ENCODE assay signal across 1 cellular context in the genomic region with DNA sequence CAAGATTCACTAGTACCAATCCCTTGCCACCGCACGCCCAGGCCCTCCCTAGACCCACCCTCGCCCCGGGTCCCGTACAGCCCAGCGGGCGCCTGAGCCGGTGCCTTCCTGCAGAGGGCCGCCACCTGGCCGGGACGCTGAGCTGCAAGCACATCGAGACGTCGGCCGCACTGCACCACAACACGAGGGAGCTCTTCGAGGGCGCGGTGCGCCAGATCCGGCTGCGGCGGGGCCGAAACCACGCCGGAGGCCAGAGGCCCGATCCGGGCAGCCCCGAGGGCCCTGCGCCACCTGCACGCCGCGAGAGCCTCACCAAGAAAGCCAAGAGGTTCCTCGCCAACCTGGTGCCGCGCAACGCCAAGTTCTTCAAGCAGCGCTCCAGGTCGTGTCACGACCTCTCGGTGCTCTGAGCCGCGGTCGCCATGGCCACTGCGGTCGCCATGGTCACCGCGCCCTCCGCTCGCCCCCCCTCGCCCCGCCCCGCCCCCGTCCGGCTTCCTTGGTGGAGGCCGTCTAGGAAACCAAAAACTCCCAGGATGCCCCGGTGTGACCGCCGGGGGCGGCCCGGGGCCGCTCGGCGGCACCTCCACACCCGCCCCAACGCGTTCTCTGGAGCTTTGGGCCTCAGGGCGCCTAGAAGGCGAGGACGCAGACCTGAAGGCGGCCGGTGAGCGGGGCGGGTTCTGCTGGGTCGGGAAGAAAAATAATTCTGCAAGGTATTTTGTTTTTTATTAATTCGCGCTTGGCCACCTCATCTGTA.
A peak's percentile ranks its signal among the peaks of the same experiment; 100 is the strongest.
TF ChIP-seq lines count a peak whose summit lies in the region.

No MANE protein-coding gene starts in this region.

TF ChIP-seq in WTC11, 78 proteins besides CTCF, POLR2A, EP300 and RAD21 (continued from another document):
- TF ChIP-seq STAT6 (CRISPR knock-in tag; conservative IDR thresholded peaks at IDR 0.05; ENCODE audit: low read depth) (no peak), PRRX2 (CRISPR knock-in tag; IDR thresholded peaks at IDR 0.05) (no peak), TEAD1 (CRISPR knock-in tag; IDR thresholded peaks at IDR 0.05) (peak; percentile 87), E2F4 (CRISPR knock-in tag; IDR thresholded peaks at IDR 0.05; ENCODE audit: borderline replicate concordance, low read depth) (peak; percentile 90), ZNF396 (CRISPR knock-in tag; IDR thresholded peaks at IDR 0.05; ENCODE audit: borderline replicate concordance) (no peak), PREB (CRISPR knock-in tag; IDR thresholded peaks at IDR 0.05; ENCODE audit: borderline replicate concordance) (0 out of 2 replicates have a peak, but pooled peaks have one; percentile 60), TEAD4 (CRISPR knock-in tag; IDR thresholded peaks at IDR 0.05) (no peak), RELA (CRISPR knock-in tag; IDR thresholded peaks at IDR 0.05; ENCODE audit: borderline replicate concordance) (peak; percentile 89; the same call in 1 of the 2 replicates), ESRRA (CRISPR knock-in tag; IDR thresholded peaks at IDR 0.05; ENCODE audit: borderline replicate concordance) (peak; percentile 92; the same call in 1 of the 2 replicates), USF1 (CRISPR knock-in tag; IDR thresholded peaks at IDR 0.05) (peak; percentile 74)
- TF ChIP-seq, protein P1, sequence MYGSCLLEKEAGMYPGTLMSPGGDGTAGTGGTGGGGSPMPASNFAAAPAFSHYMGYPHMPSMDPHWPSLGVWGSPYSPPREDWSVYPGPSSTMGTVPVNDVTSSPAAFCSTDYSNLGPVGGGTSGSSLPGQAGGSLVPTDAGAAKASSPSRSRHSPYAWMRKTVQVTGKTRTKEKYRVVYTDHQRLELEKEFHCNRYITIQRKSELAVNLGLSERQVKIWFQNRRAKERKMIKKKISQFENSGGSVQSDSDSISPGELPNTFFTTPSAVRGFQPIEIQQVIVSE (CRISPR knock-in tag; IDR thresholded peaks at IDR 0.05; ENCODE audit: borderline replicate concordance): no peak
- TF ChIP-seq, protein P2, sequence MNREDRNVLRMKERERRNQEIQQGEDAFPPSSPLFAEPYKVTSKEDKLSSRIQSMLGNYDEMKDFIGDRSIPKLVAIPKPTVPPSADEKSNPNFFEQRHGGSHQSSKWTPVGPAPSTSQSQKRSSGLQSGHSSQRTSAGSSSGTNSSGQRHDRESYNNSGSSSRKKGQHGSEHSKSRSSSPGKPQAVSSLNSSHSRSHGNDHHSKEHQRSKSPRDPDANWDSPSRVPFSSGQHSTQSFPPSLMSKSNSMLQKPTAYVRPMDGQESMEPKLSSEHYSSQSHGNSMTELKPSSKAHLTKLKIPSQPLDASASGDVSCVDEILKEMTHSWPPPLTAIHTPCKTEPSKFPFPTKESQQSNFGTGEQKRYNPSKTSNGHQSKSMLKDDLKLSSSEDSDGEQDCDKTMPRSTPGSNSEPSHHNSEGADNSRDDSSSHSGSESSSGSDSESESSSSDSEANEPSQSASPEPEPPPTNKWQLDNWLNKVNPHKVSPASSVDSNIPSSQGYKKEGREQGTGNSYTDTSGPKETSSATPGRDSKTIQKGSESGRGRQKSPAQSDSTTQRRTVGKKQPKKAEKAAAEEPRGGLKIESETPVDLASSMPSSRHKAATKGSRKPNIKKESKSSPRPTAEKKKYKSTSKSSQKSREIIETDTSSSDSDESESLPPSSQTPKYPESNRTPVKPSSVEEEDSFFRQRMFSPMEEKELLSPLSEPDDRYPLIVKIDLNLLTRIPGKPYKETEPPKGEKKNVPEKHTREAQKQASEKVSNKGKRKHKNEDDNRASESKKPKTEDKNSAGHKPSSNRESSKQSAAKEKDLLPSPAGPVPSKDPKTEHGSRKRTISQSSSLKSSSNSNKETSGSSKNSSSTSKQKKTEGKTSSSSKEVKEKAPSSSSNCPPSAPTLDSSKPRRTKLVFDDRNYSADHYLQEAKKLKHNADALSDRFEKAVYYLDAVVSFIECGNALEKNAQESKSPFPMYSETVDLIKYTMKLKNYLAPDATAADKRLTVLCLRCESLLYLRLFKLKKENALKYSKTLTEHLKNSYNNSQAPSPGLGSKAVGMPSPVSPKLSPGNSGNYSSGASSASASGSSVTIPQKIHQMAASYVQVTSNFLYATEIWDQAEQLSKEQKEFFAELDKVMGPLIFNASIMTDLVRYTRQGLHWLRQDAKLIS (CRISPR knock-in tag; IDR thresholded peaks at IDR 0.05; ENCODE audit: borderline replicate concordance): no peak
